Comparison of ENCODE assay signal across 21 cellular contexts in the genomic region with DNA sequence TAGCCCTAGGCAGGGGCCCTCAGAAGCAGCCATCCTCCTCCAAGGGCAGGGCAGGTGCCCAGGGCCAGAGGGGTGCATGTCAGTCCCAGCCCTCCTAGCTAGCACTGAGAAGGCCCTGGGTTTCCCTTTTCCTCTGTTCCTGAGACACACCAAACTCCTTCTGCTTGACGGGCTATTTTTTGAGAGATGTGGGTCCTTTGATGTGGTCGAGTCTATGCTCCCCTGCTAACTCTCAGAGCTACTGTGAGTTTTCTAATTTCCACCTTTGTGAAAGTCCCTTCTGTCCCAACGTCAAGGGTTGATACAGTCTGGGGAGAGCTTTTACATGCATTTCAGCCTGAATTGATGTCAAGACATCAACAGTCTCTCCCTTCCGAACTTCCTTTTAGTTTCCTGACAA. TPM values are rescaled to one million over a fixed set of nuclear protein-coding genes. Genes with fewer than 3 reads are reported as not detected.
DNase-seq lines count a peak whose midpoint lies in the region; ATAC-seq and TF ChIP-seq lines count a peak whose summit lies in the region.
"Had no signal": no experiment of that assay in that cellular context is flagged by ENCODE, and none has a peak within 500 bp of the region (broad histone marks: within the 10 kb centered on the region; RNA-seq: fewer than 3 reads in every experiment).

No MANE protein-coding gene starts in this region.

- H3K27me3 ChIP-seq in BLaER1 treated with 17β-estradiol and CSF1 and Interleukin-3, amounts not matched to agents 10 nM and 100 nM = no peaks in the 10 kb centered on the region
- H3K27me3 ChIP-seq in Panc1 (ENCODE audit: control insufficient read depth, insufficient read depth, low read length) = no peaks in the 10 kb centered on the region

- intact Hi-C loops in activated CD4-positive, alpha-beta T cell treated with anti-CD3 and anti-CD28 coated beads, Interleukin-2, amount 10 ng/mL, durations not matched to agents 24 days and 14 days (cut with micrococcal nuclease) = no loop called here
- intact Hi-C loops in Panc1 (cut with micrococcal nuclease; ENCODE audit: unreplicated experiment) = no loop called here

- no peaks in the 10 kb centered on the region for H3K9me3 Mint-ChIP-seq in activated CD4-positive, alpha-beta T cell treated with anti-CD3 and anti-CD28 coated beads, Interleukin-2, amount 10 ng/mL, durations not matched to agents 24 days and 14 days
- H3K9me3 Mint-ChIP-seq in effector memory CD8-positive, alpha-beta T cell = no peaks in the 10 kb centered on the region
- peaks cover 19% of the 10 kb centered on the region for H3K9me3 Mint-ChIP-seq in nephron progenitor cell

- no peak overlapping the region for H3K4me3 Mint-ChIP-seq in activated CD4-positive, alpha-beta T cell treated with anti-CD3 and anti-CD28 coated beads, Interleukin-2, amount 10 ng/mL, durations not matched to agents 24 days and 14 days
- no peak overlapping the region for H3K4me3 Mint-ChIP-seq in effector memory CD8-positive, alpha-beta T cell
- no peak overlapping the region for H3K4me3 Mint-ChIP-seq in nephron progenitor cell

- H3K4me1 ChIP-seq in BLaER1 treated with 17β-estradiol and CSF1 and Interleukin-3, amounts not matched to agents 10 nM and 100 nM = peaks cover 10 to 29% (median 25%) of the 10 kb centered on the region in 10 experiments
- H3K4me1 ChIP-seq in Panc1 (ENCODE audit: control insufficient read depth, insufficient read depth, low read length) = peaks cover 1% of the 10 kb centered on the region; the same call in 1 of the 2 replicates

- H3K9me3 ChIP-seq in BLaER1 treated with 17β-estradiol and CSF1 and Interleukin-3, amounts not matched to agents 10 nM and 100 nM (replicated peaks in 1 of 11) = peaks cover 0 to 21% (median 7%) of the 10 kb centered on the region in 11 experiments; a peak in 11 of 22 replicates
- peaks cover 12% of the 10 kb centered on the region; the same call in 1 of the 2 replicates for H3K9me3 ChIP-seq in Panc1 (ENCODE audit: control insufficient read depth, insufficient read depth, low read depth, low read length)

- no peak overlapping the region for H3K9ac ChIP-seq in BLaER1 treated with 17β-estradiol and CSF1 and Interleukin-3, amounts not matched to agents 10 nM and 100 nM

- peak overlapping the region in 7 of 11 experiments; percentile 22 to 60 (median 53); a peak in 14 of 22 replicates for H3K4me2 ChIP-seq in BLaER1 treated with 17β-estradiol and CSF1 and Interleukin-3, amounts not matched to agents 10 nM and 100 nM

- BruUV-seq in Panc1 (replicated peaks; lab: Mats Ljungman, UMichigan) = no TSS peak

- POLR2A ChIA-PET in Panc1 (lab: Charles Lee) = no interaction called here

- in situ Hi-C loops in Panc1 (cut with HindIII; ENCODE audit: low pct_unique_long_range_greater_than_20kb, low sequenced_read_pairs) = no loop called here

- peak; percentile 66 for DNase-seq in activated CD4-positive, alpha-beta T cell treated with anti-CD3 and anti-CD28 coated beads, Interleukin-2, amount 10 ng/mL, durations not matched to agents 24 days and 14 days
- no peak for DNase-seq in activated CD4-positive, alpha-beta T cell treated with anti-CD3 and anti-CD28 coated beads, Interleukin-2, amount 50 U/mL, for 1 hour
- DNase-seq in Panc1 (ENCODE audit: low read depth, low spot score) (no peak), NOMO-1 treated with dmso at 0.1 percent for 144 hours (lab: John Stamatoyannopoulos, UW; ENCODE audit: unreplicated experiment) (no peak), nephron progenitor cell (no peak)
- DNase-seq in effector memory CD8-positive, alpha-beta T cell = no peak
- DNase-seq in activated effector memory CD4-positive, alpha-beta T cell treated with anti-CD3 and anti-CD28 coated beads, Interleukin-2, amount 50 U/mL, for 16 hours = no peak
- DNase-seq: DMS79 treated with DMSO at 0.1 percent for 48 hours, GOT3, MV-4-11, NCI-H1105 treated with DMSO at 0.1 percent for 48 hours, NCI-H1694, NCI-H2081, NCI-H2171 treated with DMSO at 0.1 percent for 48 hours, NCI-H524 treated with DMSO at 0.1 percent for 48 hours, NCI-H82, RPMI8226, SHP77 had no signal

- ATAC-seq in Panc1 = no peak
- peak; percentile 56 for ATAC-seq in effector memory CD8-positive, alpha-beta T cell (replicated peaks)
- ATAC-seq: HCT116 had no signal

- H3K4me3 ChIP-seq in BLaER1 treated with 17β-estradiol and CSF1 and Interleukin-3, amounts not matched to agents 10 nM and 100 nM = no peak overlapping the region
- no peak overlapping the region for H3K4me3 ChIP-seq in Panc1 (ENCODE audit: low read depth in 2 of 2, low read length in 2 of 2)

- H3K36me3 Mint-ChIP-seq in activated CD4-positive, alpha-beta T cell treated with anti-CD3 and anti-CD28 coated beads, Interleukin-2, amount 10 ng/mL, durations not matched to agents 24 days and 14 days (ENCODE audit: low read depth) = no peaks in the 10 kb centered on the region
- H3K36me3 Mint-ChIP-seq in effector memory CD8-positive, alpha-beta T cell (ENCODE audit: insufficient read depth) = no peaks in the 10 kb centered on the region
- H3K36me3 Mint-ChIP-seq in nephron progenitor cell (ENCODE audit: low read depth) = no peaks in the 10 kb centered on the region

- peaks cover 11% of the 10 kb centered on the region for H3K27me3 Mint-ChIP-seq in activated CD4-positive, alpha-beta T cell treated with anti-CD3 and anti-CD28 coated beads, Interleukin-2, amount 10 ng/mL, durations not matched to agents 24 days and 14 days
- peaks cover 6 to 20% of the 10 kb centered on the region in 2 donors for H3K27me3 Mint-ChIP-seq in effector memory CD8-positive, alpha-beta T cell
- H3K27me3 Mint-ChIP-seq in nephron progenitor cell (ENCODE audit: low read depth, poor library complexity) = peaks cover 8% of the 10 kb centered on the region

- CTCF ChIA-PET in Panc1 (lab: Charles Lee) = no interaction called here

- TF ChIP-seq CTCF in Panc1 (IDR thresholded peaks at IDR 0.05) (no peak), nephron progenitor cell (IDR thresholded peaks at IDR 0.05) (no peak)

- no peak overlapping the region for H3K27ac Mint-ChIP-seq in activated CD4-positive, alpha-beta T cell treated with anti-CD3 and anti-CD28 coated beads, Interleukin-2, amount 10 ng/mL, durations not matched to agents 24 days and 14 days
- no peak overlapping the region for H3K27ac Mint-ChIP-seq in effector memory CD8-positive, alpha-beta T cell
- H3K27ac Mint-ChIP-seq in nephron progenitor cell = no peak overlapping the region

- H4K20me1 ChIP-seq in BLaER1 treated with 17β-estradiol and CSF1 and Interleukin-3, amounts not matched to agents 10 nM and 100 nM = no peaks in the 10 kb centered on the region

- no peaks in the 10 kb centered on the region for H3K36me3 ChIP-seq in BLaER1 treated with 17β-estradiol and CSF1 and Interleukin-3, amounts not matched to agents 10 nM and 100 nM
- H3K36me3 ChIP-seq in Panc1 (ENCODE audit: control insufficient read depth, insufficient read depth, low read length) = no peaks in the 10 kb centered on the region

- no peak overlapping the region for H3K27ac ChIP-seq in BLaER1 treated with 17β-estradiol and CSF1 and Interleukin-3, amounts not matched to agents 10 nM and 100 nM
- peak overlapping the region; percentile 72; the same call in 1 of the 2 replicates for H3K27ac ChIP-seq in Panc1 (ENCODE audit: low read length)
- H3K27ac ChIP-seq: 22Rv1 had no signal

- H3K4me1 Mint-ChIP-seq in activated CD4-positive, alpha-beta T cell treated with anti-CD3 and anti-CD28 coated beads, Interleukin-2, amount 10 ng/mL, durations not matched to agents 24 days and 14 days = peaks cover 7% of the 10 kb centered on the region
- peaks cover 18 to 21% of the 10 kb centered on the region in 2 donors for H3K4me1 Mint-ChIP-seq in effector memory CD8-positive, alpha-beta T cell (ENCODE audit: low read depth in 2 of 2)
- no peaks in the 10 kb centered on the region for H3K4me1 Mint-ChIP-seq in nephron progenitor cell

RNA-seq across cellular contexts. Expression of a gene that starts 51.4 kb away (rescaled TPM):
- not detected in 2 replicates for total RNA-seq in activated CD4-positive, alpha-beta T cell treated with anti-CD3 and anti-CD28 coated beads, Interleukin-2, amount 10 ng/mL, durations not matched to agents 24 days and 14 days
- 3.9 TPM for total RNA-seq in Panc1 (2021; ENCODE audit: unreplicated experiment)
- 2.9 TPM for polyA plus RNA-seq in Panc1 (2012; ENCODE audit: insufficient read length)
